In the genomic region with DNA sequence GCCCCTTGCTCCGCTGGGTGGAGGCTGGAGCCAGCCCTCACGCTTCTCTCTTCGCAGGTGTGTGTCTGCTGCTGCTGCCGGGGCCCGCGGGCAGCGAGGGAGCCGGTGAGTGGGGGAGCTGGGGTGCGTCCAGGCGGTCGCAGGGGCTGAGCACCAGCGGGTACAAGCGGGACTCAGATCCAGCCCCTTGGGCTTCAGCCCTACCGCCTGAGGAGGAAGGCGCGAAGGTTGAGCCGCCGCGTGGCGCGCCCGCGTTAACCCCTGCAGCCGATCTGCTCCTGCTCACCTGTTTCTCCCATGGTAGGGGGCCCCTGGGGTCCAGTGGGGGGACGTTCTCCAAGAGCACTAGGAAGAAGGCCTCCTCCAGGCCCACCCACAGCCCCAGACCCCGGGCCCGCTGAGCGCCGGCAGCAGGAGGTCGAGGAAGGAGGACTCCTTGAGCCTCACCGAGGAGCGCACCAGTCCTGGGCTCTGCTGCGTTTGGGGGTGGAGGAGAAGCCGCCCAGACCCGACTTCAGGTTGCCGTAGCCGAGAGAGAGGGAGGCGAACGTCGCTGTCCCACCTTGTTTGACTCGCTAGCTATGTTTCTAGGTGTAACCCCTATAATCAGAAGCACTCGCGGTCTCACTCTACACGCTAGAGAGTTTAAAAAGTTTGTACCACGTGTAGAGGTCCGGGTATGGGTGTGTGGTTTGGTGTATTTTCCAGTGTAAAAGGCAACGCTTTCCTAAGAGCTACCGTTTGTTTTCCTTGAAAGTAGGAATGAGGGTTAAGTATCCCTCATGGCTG, we compare ENCODE assay signal across 8 cellular contexts. TPM values are rescaled to one million over a fixed set of nuclear protein-coding genes. Genes with fewer than 3 reads are reported as not detected.
A peak's percentile ranks its signal among the peaks of the same experiment; 100 is the strongest.
DNase-seq lines count a peak whose midpoint lies in the region; ATAC-seq, FAIRE-seq and TF ChIP-seq lines count a peak whose summit lies in the region.

No MANE protein-coding gene starts in this region.

- TF ChIP-seq POLR2A in GM12891 (IDR thresholded peaks at IDR 0.05; ENCODE audit: low read depth, low read length) = no peak
- TF ChIP-seq POLR2A in IMR-90 (IDR thresholded peaks at IDR 0.05; ENCODE audit: low read depth, low read length) = no peak

- no peak overlapping the region for H4K5ac ChIP-seq in IMR-90 (ENCODE audit: low read depth, low read length)

- no TSS peak for BruUV-seq in IMR-90 (replicated peaks; lab: Mats Ljungman, UMichigan)

- no peak overlapping the region for H3K27ac ChIP-seq in IMR-90 (ENCODE audit: insufficient read depth, low read length)

- H3K23ac ChIP-seq in IMR-90 (ENCODE audit: low read depth, low read length) = 0 out of 2 replicates have a peak overlapping the region, but pooled peaks have one; percentile 3

- TF ChIP-seq RAD21 in IMR-90 (IDR thresholded peaks at IDR 0.05; ENCODE audit: low read length) = no peak

- H3K9me1 ChIP-seq in IMR-90 (ENCODE audit: insufficient read depth, low read length) = no peaks in the 10 kb centered on the region

- CTCF ChIA-PET in IMR-90 (lab: Yijun Ruan, JAX) = no interaction called here

- no peak overlapping the region for H3K27ac Mint-ChIP-seq in stimulated activated effector memory CD8-positive, alpha-beta T cell treated with anti-CD3 and anti-CD28 coated beads, Interleukin-12 subunit alpha, Interleukin-12 subunit beta, amount 100 ng/mL, for 72 hours

- TF ChIP-seq CTCF in IMR-90 (conservative IDR thresholded peaks at IDR 0.05; ENCODE audit: low read depth, low read length) = no peak

- no peak overlapping the region for H3K56ac ChIP-seq in IMR-90 (ENCODE audit: extremely low read depth, insufficient read depth, low read length)

- no peaks in the 10 kb centered on the region for H3K4me1 Mint-ChIP-seq in stimulated activated effector memory CD8-positive, alpha-beta T cell treated with anti-CD3 and anti-CD28 coated beads, Interleukin-12 subunit alpha, Interleukin-12 subunit beta, amount 100 ng/mL, for 72 hours

- no peak overlapping the region for H2BK120ac ChIP-seq in IMR-90 (ENCODE audit: low read depth, low read length)

- H3K4me2 ChIP-seq in IMR-90 (ENCODE audit: low read depth, low read length) = peak overlapping the region; percentile 38; the same call in 1 of the 2 replicates

- H4K8ac ChIP-seq in IMR-90 (ENCODE audit: low read depth in 2 of 2, low read length in 2 of 2) = no peak overlapping the region

- no peak overlapping the region for H2BK15ac ChIP-seq in IMR-90 (ENCODE audit: low read depth, low read length)

- no peak overlapping the region for H2AK5ac ChIP-seq in IMR-90 (ENCODE audit: low read depth, low read length)

- no peaks in the 10 kb centered on the region for H3K9me3 Mint-ChIP-seq in stimulated activated effector memory CD8-positive, alpha-beta T cell treated with anti-CD3 and anti-CD28 coated beads, Interleukin-12 subunit alpha, Interleukin-12 subunit beta, amount 100 ng/mL, for 72 hours

- H4K20me1 ChIP-seq in IMR-90 (ENCODE audit: insufficient read depth, low read length) = no peaks in the 10 kb centered on the region

- H3K36me3 Mint-ChIP-seq in stimulated activated effector memory CD8-positive, alpha-beta T cell treated with anti-CD3 and anti-CD28 coated beads, Interleukin-12 subunit alpha, Interleukin-12 subunit beta, amount 100 ng/mL, for 72 hours = no peaks in the 10 kb centered on the region

- H2AK9ac ChIP-seq in IMR-90 (replicated peaks; ENCODE audit: low read depth, low read length, poor library complexity) = peak overlapping the region; percentile 10

- no peak for DNase-seq in GM12891 (ENCODE audit: insufficient read length, low spot score)
- DNase-seq in IMR-90 = no peak
- DNase-seq in adipocyte (ENCODE audit: low read depth) = no peak
- peak; percentile 43 for DNase-seq in iPS-NIHi7 (ENCODE audit: extremely low spot score)
- peak; percentile 8 to 56 for DNase-seq in stimulated activated effector memory CD8-positive, alpha-beta T cell treated with anti-CD3 and anti-CD28 coated beads, Interleukin-12 subunit alpha, Interleukin-12 subunit beta, amount 100 ng/mL, for 72 hours (ENCODE audit: low spot score in 2 of 2)
- no peak for DNase-seq in superior temporal gyrus (ENCODE audit: extremely low spot score)
- DNase-seq in GM19238 (ENCODE audit: insufficient read length, low spot score) = no peak

- H3K27me3 ChIP-seq in IMR-90 (ENCODE audit: control insufficient read depth, insufficient read depth, low read length) (peaks cover 66% of the 10 kb centered on the region), adipocyte (replicated peaks; ENCODE audit: control insufficient read depth, insufficient read depth, low read length) (peaks cover 33% of the 10 kb centered on the region)

- H3K4me3 Mint-ChIP-seq in stimulated activated effector memory CD8-positive, alpha-beta T cell treated with anti-CD3 and anti-CD28 coated beads, Interleukin-12 subunit alpha, Interleukin-12 subunit beta, amount 100 ng/mL, for 72 hours = peak overlapping the region; percentile 69

- peak; percentile 35 for FAIRE-seq in GM12891 (lab: Jason Lieb, UNC)

- H3K79me1 ChIP-seq in IMR-90 (ENCODE audit: low read depth in 1 of 2, low read length in 2 of 2) = no peaks in the 10 kb centered on the region

- H3K9me3 ChIP-seq in IMR-90 (ENCODE audit: control insufficient read depth, insufficient read depth, low read length) (no peaks in the 10 kb centered on the region), adipocyte (ENCODE audit: control insufficient read depth, low read length) (no peaks in the 10 kb centered on the region)

- no peak overlapping the region for H2BK20ac ChIP-seq in IMR-90 (ENCODE audit: low read depth, low read length)

- H2AFZ ChIP-seq in IMR-90 (replicated peaks; ENCODE audit: low read length, poor library complexity) = peak overlapping the region; percentile 60

- no peaks in the 10 kb centered on the region for H3K36me3 ChIP-seq in IMR-90 (ENCODE audit: control insufficient read depth, insufficient read depth, low read length)
- no peaks in the 10 kb centered on the region for H3K36me3 ChIP-seq in adipocyte (ENCODE audit: control insufficient read depth, insufficient read depth, low read length, severe bottlenecking)

- ATAC-seq in GM21723 (IDR thresholded peaks at IDR 0.05; ENCODE audit: unreplicated experiment) (peak; percentile 33), IMR-90 (ENCODE audit: low read depth) (no peak)
- ATAC-seq in stimulated activated effector memory CD8-positive, alpha-beta T cell treated with anti-CD3 and anti-CD28 coated beads, Interleukin-12 subunit alpha, Interleukin-12 subunit beta, amount 100 ng/mL, for 72 hours = peak; percentile 46

- H3K18ac ChIP-seq in IMR-90 (ENCODE audit: low read depth, low read length) = no peak overlapping the region

- H3K4me3 ChIP-seq in IMR-90 (ENCODE audit: insufficient read depth, low read depth, low read length) (peak overlapping the region; percentile 38; the same call in 1 of the 2 replicates), adipocyte (ENCODE audit: low read length) (peak overlapping the region; percentile 75)

- H2BK5ac ChIP-seq in IMR-90 (ENCODE audit: low read depth, low read length, poor library complexity, severe bottlenecking) = no peak overlapping the region

- no peak overlapping the region for H3K4ac ChIP-seq in IMR-90 (ENCODE audit: low read depth, low read length)

- in situ Hi-C loops in IMR-90 (cut with MboI; ENCODE audit: low sequenced_read_pairs) = no loop called here

- H3K9ac ChIP-seq in IMR-90 (ENCODE audit: low read depth, low read length) = no peak overlapping the region
- no peak overlapping the region for H3K9ac ChIP-seq in adipocyte (ENCODE audit: low read length)

- no peak overlapping the region for H4K91ac ChIP-seq in IMR-90 (ENCODE audit: insufficient read depth, low read depth, low read length)

- H3K14ac ChIP-seq in IMR-90 (replicated peaks; ENCODE audit: low read depth, low read length) = no peak overlapping the region

- 0% methylated on average over 1 of the region's 48 CpGs; no CpG with 5 or more reads in 1 of the 2 experiments for WGBS in IMR-90 (ENCODE audit: extremely low coverage in 2 of 2, insufficient read length in 1 of 2), 2 experiments

- dilution Hi-C loops in IMR-90 (cut with HindIII; ENCODE audit: low sequenced_read_pairs, unreplicated experiment) = no loop called here

- intact Hi-C loops in IMR-90 (cut with micrococcal nuclease) = no loop called here

- H3K4me1 ChIP-seq in IMR-90 (ENCODE audit: control insufficient read depth, insufficient read depth, low read length) (peaks cover 1% of the 10 kb centered on the region; the same call in 1 of the 2 replicates), adipocyte (ENCODE audit: control insufficient read depth, insufficient read depth, low read length) (peaks cover 11% of the 10 kb centered on the region)

- POLR2A ChIA-PET in IMR-90 (lab: Charles Lee; ENCODE audit: unreplicated experiment) = no interaction called here

TF ChIP-seq in GM12891, 5 proteins besides CTCF, POLR2A, EP300 and RAD21:
- TF ChIP-seq POLR2AphosphoS5 (IDR thresholded peaks at IDR 0.05; ENCODE audit: low read depth, low read length) (no peak), TAF1 (IDR thresholded peaks at IDR 0.05; ENCODE audit: low read depth, low read length) (no peak), SPI1 (IDR thresholded peaks at IDR 0.05; ENCODE audit: low read depth, low read length) (no peak), PAX5 (IDR thresholded peaks at IDR 0.05; ENCODE audit: insufficient read depth, low read length, severe bottlenecking) (no peak), POU2F2 (IDR thresholded peaks at IDR 0.05; ENCODE audit: low read depth, low read length) (no peak)

TF ChIP-seq in IMR-90, 13 proteins besides CTCF, POLR2A, EP300 and RAD21:
- no peak for TF ChIP-seq BHLHE40 (IDR thresholded peaks at IDR 0.05; ENCODE audit: low read depth, low read length)
- TF ChIP-seq MAZ (IDR thresholded peaks at IDR 0.05; ENCODE audit: borderline replicate concordance, low read depth, low read length) = no peak
TF ChIP-seq in IMR-90: peak in this region for 0.

RNA-seq across cellular contexts. Expression of gene COCH, which starts 0.8 kb away (rescaled TPM):
- polyA plus RNA-seq in GM12891 (2012; ENCODE audit: low read depth, missing spikeins) = 3.0 TPM
- total RNA-seq in IMR-90 (2012; rRNA removed) = 0.18 and 0.28 TPM in 2 replicates
- polyA plus RNA-seq in IMR-90 (2012; rRNA removed) = 0.10 and 0.17 TPM in 2 replicates
- polyA plus RNA-seq in IMR-90 (2012; cell fraction: cytosol; rRNA removed) = 0.08 and 0.34 TPM in 2 replicates
- 0.03 and 0.16 TPM in 2 replicates for polyA plus RNA-seq in IMR-90 (2012; cell fraction: nucleus; rRNA removed; ENCODE audit: low replicate concordance)

Comparison
In these comparisons a context has a peak if more than half of its experiments do, and no peak if none do; other contexts are left out.
1. DNase-seq: peak in iPS-NIHi7 (single experiment) and stimulated activated effector memory CD8-positive, alpha-beta T cell treated with anti-CD3 and anti-CD28 coated beads, Interleukin-12 subunit alpha, Interleukin-12 subunit beta, amount 100 ng/mL, for 72 hours (2 of 2); none in GM12891 (single experiment), IMR-90 (single experiment), adipocyte (single experiment), superior temporal gyrus (single experiment) and GM19238 (single experiment).